In the genomic region with DNA sequence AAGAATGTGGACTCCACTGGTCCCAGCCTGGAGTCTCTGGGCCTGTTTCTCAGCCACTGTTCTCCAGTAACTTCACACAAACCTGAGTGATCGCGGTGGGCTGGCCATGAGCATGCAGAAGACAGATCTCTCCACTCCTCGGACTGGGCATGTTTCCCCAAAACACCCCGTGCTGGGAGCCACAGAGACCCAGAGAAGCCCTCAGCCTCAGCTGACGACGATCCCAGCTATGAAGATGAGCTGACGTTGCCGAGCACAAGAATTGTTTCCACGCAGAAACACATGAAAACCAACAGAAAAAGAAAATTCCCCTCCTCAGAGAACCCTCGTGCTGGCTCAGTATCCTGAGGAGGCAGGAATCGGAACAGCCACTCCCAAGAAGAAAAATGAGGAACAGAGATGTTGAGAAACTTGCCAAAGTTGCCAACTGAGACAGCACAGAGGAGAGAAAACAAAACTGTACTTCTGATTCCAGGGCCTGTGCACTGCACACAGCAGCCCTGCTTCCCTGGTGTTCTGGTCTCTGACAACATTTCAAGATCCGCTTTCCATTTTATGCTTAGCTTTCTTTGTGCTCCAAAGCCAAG, we compare ENCODE assay signal across 13 cellular contexts.
A peak's percentile ranks its signal among the peaks of the same experiment; 100 is the strongest.
DNase-seq lines count a peak whose midpoint lies in the region; ATAC-seq, FAIRE-seq and TF ChIP-seq lines count a peak whose summit lies in the region.
"Had no signal": no experiment of that assay in that cellular context is flagged by ENCODE, and none has a peak within 500 bp of the region (broad histone marks: within the 10 kb centered on the region; RNA-seq: fewer than 3 reads in every experiment).

No MANE protein-coding gene starts in this region.

- H3K79me2 ChIP-seq in GM23248 (ENCODE audit: insufficient read depth), result no peaks in the 10 kb centered on the region

- H3K9me3 ChIP-seq in GM23248 (ENCODE audit: low read depth) (no peaks in the 10 kb centered on the region), left lung (no peaks in the 10 kb centered on the region), spleen (no peaks in the 10 kb centered on the region), small intestine (ENCODE audit: control insufficient read depth, low read depth) (no peaks in the 10 kb centered on the region)

- no peak overlapping the region for H2AFZ ChIP-seq in GM23248

- H3K9ac ChIP-seq in GM23248, result no peak overlapping the region

- no peaks in the 10 kb centered on the region for H3K4me1 ChIP-seq in GM23248 (ENCODE audit: insufficient read depth)
- peaks cover 0 to 50% of the 10 kb centered on the region in 2 donors for H3K4me1 ChIP-seq in left lung
- peaks cover 13 to 92% (median 52%) of the 10 kb centered on the region in 6 donors for H3K4me1 ChIP-seq in spleen
- no peaks in the 10 kb centered on the region for H3K4me1 ChIP-seq in small intestine (ENCODE audit: control insufficient read depth in 2 of 2, insufficient read depth in 1 of 2, low read depth in 1 of 2, low read length in 1 of 2)

- no peak for TF ChIP-seq POLR2A in spleen (IDR thresholded peaks at IDR 0.05)

- no peak overlapping the region for H3K4me2 ChIP-seq in GM23248 (ENCODE audit: unreplicated experiment)

- no peaks in the 10 kb centered on the region for H3F3A ChIP-seq in GM23248 (ENCODE audit: insufficient read depth)

- DNase-seq in GM23248, result peak; percentile 13
- peak in 1 of 61 donors; percentile 14 for DNase-seq in caudate nucleus (lab: John Stamatoyannopoulos, UW)
- no peak for DNase-seq in left lung
- DNase-seq in spleen, result no peak
- no peak for DNase-seq in small intestine
- DNase-seq in iPS-NIHi7 (ENCODE audit: extremely low spot score), result no peak
- DNase-seq in D341Med (ENCODE audit: low spot score), result no peak
- DNase-seq: MM.1S; NCI-H2227 treated with DMSO at 0.1 percent for 48 hours; stimulated activated naive CD4-positive, alpha-beta T cell treated with Interleukin-2 at 50 U/mL for 16 hours had no signal

- no peak for FAIRE-seq in small intestine (lab: Jason Lieb, UNC)
- FAIRE-seq: endothelial cell of umbilical vein had no signal

- intact Hi-C loops in left lung (cut with DNase I) (no loop called here), spleen (cut with DNase I; ENCODE audit: low total_unique reads) (no loop called here)

- H3K27ac ChIP-seq in GM23248 (no peak overlapping the region), caudate nucleus (ENCODE audit: low read depth, low read length) (peak overlapping the region; percentile 38), left lung (peak overlapping the region; percentile 39 to 88), spleen (peak overlapping the region in 7 of 8 donors; percentile 37 to 85 (median 76)), small intestine (ENCODE audit: low read depth in 1 of 2, low read length in 1 of 2) (peak overlapping the region in 1 of 2 donors; percentile 6)
- H3K27ac ChIP-seq: VCaP had no signal

- 51 to 54% methylated on average over 12 of the region's 12 CpGs for WGBS in GM23248 (ENCODE audit: low coverage in 1 of 2, low lambda C conversion rate in 2 of 2, missing lambda C conversion rate in 2 of 2), 2 experiments
- WGBS in spleen, 5 donors, result 69 to 81% (median 73%) methylated on average over 10 to 12 of the region's 12 CpGs
- WGBS in small intestine, 3 donors, result 89 to 96% (median 95%) methylated on average over 12 of the region's 12 CpGs

- H3K4me3 ChIP-seq in GM23248, result no peak overlapping the region
- H3K4me3 ChIP-seq in left lung, result peak overlapping the region in 1 of 2 donors; percentile 21
- peak overlapping the region in 3 of 8 donors; percentile 2 to 22 (median 13) for H3K4me3 ChIP-seq in spleen
- no peak overlapping the region for H3K4me3 ChIP-seq in small intestine (ENCODE audit: low read depth in 1 of 2, low read length in 2 of 2)

- H3K36me3 ChIP-seq in GM23248 (ENCODE audit: low read depth) (peaks cover 18% of the 10 kb centered on the region; the same call in 1 of the 2 replicates), left lung (peaks cover 0 to 95% of the 10 kb centered on the region in 2 donors), spleen (peaks cover 3 to 100% (median 80%) of the 10 kb centered on the region in 6 donors), small intestine (ENCODE audit: control insufficient read depth in 2 of 2, insufficient read depth in 2 of 2, low read length in 2 of 2) (peaks cover 2 to 22% of the 10 kb centered on the region in 2 donors)

- no peaks in the 10 kb centered on the region for H3K9me2 ChIP-seq in GM23248 (ENCODE audit: insufficient read depth)

- H4K20me1 ChIP-seq in GM23248 (ENCODE audit: insufficient read depth), result no peaks in the 10 kb centered on the region

- H3K27me3 ChIP-seq in GM23248 (replicated peaks; ENCODE audit: insufficient read depth) (no peaks in the 10 kb centered on the region), left lung (no peaks in the 10 kb centered on the region), spleen (replicated peaks in 1 of 7) (no peaks in the 10 kb centered on the region), small intestine (ENCODE audit: control insufficient read depth in 2 of 2, insufficient read depth in 2 of 2, low read length in 2 of 2) (no peaks in the 10 kb centered on the region)

- peak; percentile 77 for ATAC-seq in left lung
- no peak for ATAC-seq in GM18868 (IDR thresholded peaks at IDR 0.05; ENCODE audit: unreplicated experiment)

- in situ Hi-C loops in GM23248 (cut with MboI), result no loop called here

- TF ChIP-seq CTCF in left lung (IDR thresholded peaks at IDR 0.05), result no peak
- no peak for TF ChIP-seq CTCF in spleen (IDR thresholded peaks at IDR 0.05 in 8 of 11, conservative IDR thresholded peaks at IDR 0.05 in 3 of 11)
